19 cellular contexts compared by ENCODE assay signal in the genomic region with DNA sequence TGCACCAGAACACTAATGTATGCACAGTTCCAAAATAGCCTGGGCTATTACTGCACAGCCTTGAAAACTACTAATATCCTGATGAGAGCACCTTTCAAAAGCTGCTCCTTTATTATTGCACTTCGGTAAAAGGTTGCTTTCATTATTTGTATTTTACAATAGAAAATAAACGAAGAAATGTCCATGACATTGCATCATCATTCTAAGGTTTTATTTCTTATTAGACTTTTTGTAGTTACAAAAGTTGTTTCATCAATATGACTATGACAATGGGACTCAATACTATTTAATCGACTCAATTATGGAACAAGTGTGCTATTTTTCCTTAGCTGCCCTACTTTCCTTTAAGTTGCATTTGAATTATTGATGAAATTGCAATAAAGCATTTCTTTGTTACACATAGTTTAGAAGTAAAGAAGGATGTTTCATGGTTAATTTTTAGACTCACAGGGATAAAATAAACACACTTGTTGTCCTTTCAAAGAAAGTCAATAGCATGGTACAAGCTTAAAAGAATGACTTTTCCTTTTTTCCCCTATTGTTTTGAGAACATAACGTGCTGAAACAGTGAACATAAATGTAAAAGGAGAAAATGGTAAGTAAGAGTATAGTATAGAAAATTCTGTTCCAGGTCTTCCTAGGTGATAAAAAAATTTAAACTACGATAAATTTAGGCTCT.
"Had no signal": no experiment of that assay in that cellular context is flagged by ENCODE, and none has a peak within 500 bp of the region (broad histone marks: within the 10 kb centered on the region; RNA-seq: fewer than 3 reads in every experiment).

No MANE protein-coding gene starts in this region.

- H3K9me3 ChIP-seq: colonic mucosa, esophagus squamous epithelium, neutrophil, pancreas, stomach, testis, tibial nerve, upper lobe of left lung had no signal

- DNase-seq: colonic mucosa; dermis blood vessel endothelial cell; effector memory CD4-positive, alpha-beta T cell; erythroblast; esophagus squamous epithelium; mammary epithelial cell; mesendoderm; natural killer cell; pancreas; stimulated activated CD4-positive, alpha-beta T cell treated with anti-CD3 and anti-CD28 coated beads, Interleukin-2, amount 100 ng/mL, for 24 hours; stimulated activated CD4-positive, alpha-beta T cell treated with anti-CD3 and anti-CD28 coated beads, Interleukin-4, amount 100 ng/mL, for 24 hours; stimulated activated naive CD4-positive, alpha-beta T cell treated with Interleukin-2 at 50 U/mL for 16 hours; stomach; testis; upper lobe of left lung had no signal

- H3K36me3 ChIP-seq: colonic mucosa, esophagus squamous epithelium, neutrophil, pancreas, stomach, tibial nerve, upper lobe of left lung had no signal

- H3K4me3 ChIP-seq: colonic mucosa, esophagus squamous epithelium, pancreas, stomach, testis, tibial nerve, upper lobe of left lung had no signal

- H3K27me3 ChIP-seq: colonic mucosa, esophagus squamous epithelium, neutrophil, pancreas, stomach, testis, tibial nerve, upper lobe of left lung had no signal

- ATAC-seq: natural killer cell; pancreas; sciatic nerve; stimulated activated effector memory CD8-positive, alpha-beta T cell treated with anti-CD3 and anti-CD28 coated beads, Interleukin-12 subunit alpha, Interleukin-12 subunit beta, amount 100 ng/mL, for 72 hours had no signal

- H3K4me1 ChIP-seq: colonic mucosa, esophagus squamous epithelium, pancreas, testis, upper lobe of left lung had no signal

- H3K27ac ChIP-seq: colonic mucosa, esophagus squamous epithelium, neutrophil, pancreas, stomach, testis, tibial nerve, upper lobe of left lung had no signal
